18 cellular contexts compared by ENCODE assay signal in genomic region chr16:20850981-20851380, GRCh38. TPM values are rescaled to one million over a fixed set of nuclear protein-coding genes. Genes with fewer than 3 reads are reported as not detected.
DNase-seq lines count a peak whose midpoint lies in the region; ATAC-seq and TF ChIP-seq lines count a peak whose summit lies in the region.
"Had no signal": no experiment of that assay in that cellular context is flagged by ENCODE, and none has a peak within 500 bp of the region (broad histone marks: within the 10 kb centered on the region; RNA-seq: fewer than 3 reads in every experiment).

No MANE protein-coding gene starts in this region.

- DNase-seq in RWPE1 (ENCODE audit: low spot score) (no peak), esophagus muscularis mucosa (ENCODE audit: extremely low spot score) (no peak), mesothelial cell of epicardium (ENCODE audit: low spot score in 2 of 2, unreplicated experiment in 2 of 2) (no peak), thoracic aorta (ENCODE audit: low spot score) (no peak), NCI-H1436 (lab: John Stamatoyannopoulos, UW) (no peak)
- no peak for DNase-seq in stimulated activated CD4-positive, alpha-beta T cell treated with anti-CD3 and anti-CD28 coated beads, Interleukin-4, amount 100 ng/mL, for 24 hours
- DNase-seq: activated CD4-positive, alpha-beta T cell treated with anti-CD3 and anti-CD28 coated beads, Interleukin-2, amount 10 ng/mL, durations not matched to agents 24 days and 14 days; KBM-7; NCI-H187 treated with DMSO at 0.1 percent for 48 hours; stimulated activated CD4-positive, alpha-beta T cell treated with anti-CD3 and anti-CD28 coated beads, Interleukin-1b, Interleukin-23, amount 100 ng/mL, for 48 hours; stimulated activated naive CD4-positive, alpha-beta T cell had no signal

- H3K27ac ChIP-seq in RWPE1 = peak overlapping the region; percentile 89
- peak overlapping the region; percentile 79 to 91 (median 85) for H3K27ac ChIP-seq in esophagus muscularis mucosa (replicated peaks in 1 of 4)
- H3K27ac ChIP-seq in thoracic aorta = peak overlapping the region; percentile 83 to 95
- H3K27ac ChIP-seq: neural progenitor cell had no signal

- no peak for TF ChIP-seq POLR2A in esophagus muscularis mucosa (IDR thresholded peaks at IDR 0.05; ENCODE audit: low read depth)

- H3K4me3 Mint-ChIP-seq in mesothelial cell of epicardium = no peak overlapping the region
- H3K4me3 Mint-ChIP-seq: activated CD4-positive, alpha-beta T cell treated with anti-CD3 and anti-CD28 coated beads, Interleukin-2, amount 10 ng/mL, durations not matched to agents 24 days and 14 days; activated T-helper 17 cell treated with anti-CD3 and anti-CD28 coated beads, Interleukin-2, amount 50 U/mL, for 72 hours; brain; CD14-positive monocyte; neural progenitor cell; T-helper 1 cell treated with Interleukin-12 subunit alpha and Interleukin-12 subunit beta and Interleukin-4 antibody, amounts not matched to agents 30 μg/mL and 1 μg/mL, for 36 hours had no signal

- no peaks in the 10 kb centered on the region for H3K9me3 Mint-ChIP-seq in mesothelial cell of epicardium
- H3K9me3 Mint-ChIP-seq: activated CD4-positive, alpha-beta T cell treated with anti-CD3 and anti-CD28 coated beads, Interleukin-2, amount 10 ng/mL, durations not matched to agents 24 days and 14 days; activated T-helper 17 cell treated with anti-CD3 and anti-CD28 coated beads, Interleukin-2, amount 50 U/mL, for 72 hours; brain; CD14-positive monocyte; neural progenitor cell; T-helper 1 cell treated with Interleukin-12 subunit alpha and Interleukin-12 subunit beta and Interleukin-4 antibody, amounts not matched to agents 30 μg/mL and 1 μg/mL, for 36 hours had no signal

- intact Hi-C loops in esophagus muscularis mucosa (cut with DNase I) = loop anchor here (1.0 kb wide), 1 partner anchor 49 kb away; the partner anchor contains the start of genes DCUN1D3 and LYRM1

- H3K27ac Mint-ChIP-seq in mesothelial cell of epicardium = peak overlapping the region; percentile 67
- H3K27ac Mint-ChIP-seq: activated CD4-positive, alpha-beta T cell treated with anti-CD3 and anti-CD28 coated beads, Interleukin-2, amount 10 ng/mL, durations not matched to agents 24 days and 14 days; activated T-helper 17 cell treated with anti-CD3 and anti-CD28 coated beads, Interleukin-2, amount 50 U/mL, for 72 hours; neural progenitor cell; T-helper 1 cell treated with Interleukin-12 subunit alpha and Interleukin-12 subunit beta and Interleukin-4 antibody, amounts not matched to agents 30 μg/mL and 1 μg/mL, for 36 hours had no signal

- H3K4me1 Mint-ChIP-seq in mesothelial cell of epicardium = peaks cover 29% of the 10 kb centered on the region
- H3K4me1 Mint-ChIP-seq: activated T-helper 17 cell treated with anti-CD3 and anti-CD28 coated beads, Interleukin-2, amount 50 U/mL, for 72 hours had no signal

- no peaks in the 10 kb centered on the region for H3K27me3 Mint-ChIP-seq in mesothelial cell of epicardium (ENCODE audit: low read depth)
- H3K27me3 Mint-ChIP-seq: activated CD4-positive, alpha-beta T cell treated with anti-CD3 and anti-CD28 coated beads, Interleukin-2, amount 10 ng/mL, durations not matched to agents 24 days and 14 days; activated T-helper 17 cell treated with anti-CD3 and anti-CD28 coated beads, Interleukin-2, amount 50 U/mL, for 72 hours; brain had no signal

- TF ChIP-seq EP300 in esophagus muscularis mucosa (IDR thresholded peaks at IDR 0.05) = no peak

- no peak for TF ChIP-seq CTCF in RWPE1 (conservative IDR thresholded peaks at IDR 0.05; ENCODE audit: low read depth)
- TF ChIP-seq CTCF in esophagus muscularis mucosa (IDR thresholded peaks at IDR 0.05) = no peak
- no peak for TF ChIP-seq CTCF in mesothelial cell of epicardium (IDR thresholded peaks at IDR 0.05; ENCODE audit: unreplicated experiment)
- no peak for TF ChIP-seq CTCF in thoracic aorta (IDR thresholded peaks at IDR 0.05)

- H3K27me3 ChIP-seq in esophagus muscularis mucosa = no peaks in the 10 kb centered on the region
- no peaks in the 10 kb centered on the region for H3K27me3 ChIP-seq in thoracic aorta (replicated peaks; ENCODE audit: insufficient read depth)
- H3K27me3 ChIP-seq: neural progenitor cell had no signal

- H3K36me3 ChIP-seq in esophagus muscularis mucosa (peaks cover 0 to 14% (median 9%) of the 10 kb centered on the region in 4 donors), thoracic aorta (peaks cover 7% of the 10 kb centered on the region)
- H3K36me3 ChIP-seq: neural progenitor cell had no signal

- no peaks in the 10 kb centered on the region for H3K9me3 ChIP-seq in esophagus muscularis mucosa
- H3K9me3 ChIP-seq in thoracic aorta = no peaks in the 10 kb centered on the region

- ATAC-seq in thoracic aorta (ENCODE audit: insufficient number of reproducible peaks, low FRiP score, low read depth) (no peak), HG02588 (IDR thresholded peaks at IDR 0.05; ENCODE audit: unreplicated experiment) (no peak), GM21367 (IDR thresholded peaks at IDR 0.05; ENCODE audit: unreplicated experiment) (no peak)
- ATAC-seq: activated T-helper 17 cell treated with anti-CD3 and anti-CD28 coated beads, Interleukin-2, amount 50 U/mL, for 72 hours had no signal

- CTCF ChIA-PET in RWPE1 (lab: Yijun Ruan, JAX) = interaction anchor here (0.6 to 1.6 kb wide), 6 partner anchors 13 to 251 kb away, joined by 3 to 7 read pairs (median 3); no protein-coding TSS in a partner anchor

- WGBS in esophagus muscularis mucosa = 70% methylated on average over 3 of the region's 3 CpGs

- POLR2A ChIA-PET in RWPE1 (lab: Yijun Ruan, JAX; ENCODE audit: low non-redundant PET) = no interaction called here

- peaks cover 12% of the 10 kb centered on the region for H3K36me3 Mint-ChIP-seq in mesothelial cell of epicardium

- H3K4me1 ChIP-seq in esophagus muscularis mucosa (peaks cover 46 to 51% (median 49%) of the 10 kb centered on the region in 4 donors), thoracic aorta (ENCODE audit: control insufficient read depth in 1 of 2, low read depth in 2 of 2) (peaks cover 36 to 50% of the 10 kb centered on the region in 2 donors)
- H3K4me1 ChIP-seq: neural progenitor cell had no signal

- no peak overlapping the region for H3K4me3 ChIP-seq in esophagus muscularis mucosa
- no peak overlapping the region for H3K4me3 ChIP-seq in thoracic aorta
- H3K4me3 ChIP-seq: neural progenitor cell had no signal

RNA-seq across cellular contexts. Expression of gene REXO5, which starts 44.7 kb away (rescaled TPM):
- total RNA-seq in esophagus muscularis mucosa = 1 to 10 TPM; 2.0 to 4.9 (median 2.7) TPM
- total RNA-seq in mesothelial cell of epicardium = 4.0 to 5.1 TPM (median 5.0 TPM) in 3 replicates
- 1 to 10 TPM in 1 of 2 donors, not detected in 1; 6.5 TPM for total RNA-seq in thoracic aorta

RNA-seq across cellular contexts. Expression of gene ERI2, which starts 44.7 kb away (rescaled TPM):
- total RNA-seq in esophagus muscularis mucosa (10 to 100 TPM in 3 of 4 donors, 1 to 10 TPM in 1; 8.3 to 21.2 (median 13.6) TPM), mesothelial cell of epicardium (18.9 to 21.1 TPM (median 19.2 TPM) in 3 replicates), thoracic aorta (1 to 10 TPM; 2.6 to 7.8 TPM)

RNA-seq across cellular contexts. Expression of gene DCUN1D3, which starts 49.2 kb away (rescaled TPM):
- total RNA-seq in esophagus muscularis mucosa = 10 to 100 TPM; 18.3 to 37.4 (median 27.8) TPM
- 10.8 to 12.4 TPM (median 12.0 TPM) in 3 replicates for total RNA-seq in mesothelial cell of epicardium
- total RNA-seq in thoracic aorta = 10 to 100 TPM; 25.3 to 28.0 TPM

RNA-seq across cellular contexts. Expression of gene LYRM1, which starts 49.6 kb away (rescaled TPM):
- total RNA-seq in esophagus muscularis mucosa (10 to 100 TPM; 38.9 to 69.2 (median 46.4) TPM), mesothelial cell of epicardium (14.7 to 16.0 TPM (median 15.9 TPM) in 3 replicates), thoracic aorta (10 to 100 TPM; 18.7 to 34.9 TPM)
